In genomic region chr1:243587823-243588560, GRCh38 we compare ENCODE assay signal across 12 cellular contexts.
DNase-seq lines count a peak whose midpoint lies in the region; ATAC-seq, FAIRE-seq and TF ChIP-seq lines count a peak whose summit lies in the region.
"Had no signal": no experiment of that assay in that cellular context is flagged by ENCODE, and none has a peak within 500 bp of the region (broad histone marks: within the 10 kb centered on the region; RNA-seq: fewer than 3 reads in every experiment).

No MANE protein-coding gene starts in this region.

- DNase-seq in D721Med (ENCODE audit: insufficient read length, low spot score): no peak
- no peak for DNase-seq in Ammon's horn (ENCODE audit: low spot score)
- no peak for DNase-seq in DMS 273 (lab: John Stamatoyannopoulos, UW; ENCODE audit: unreplicated experiment)
- DNase-seq in AG20443 (ENCODE audit: low spot score): no peak
- DNase-seq in colonic mucosa: no peak
- DNase-seq: activated CD4-positive, alpha-beta T cell treated with anti-CD3 and anti-CD28 coated beads, Interleukin-2, amount 10 ng/mL, durations not matched to agents 7 days and 5 days; BE2C; body of pancreas had no signal

- H3K27ac ChIP-seq in colonic mucosa: no peak overlapping the region
- H3K27ac ChIP-seq: body of pancreas had no signal

- no peaks in the 10 kb centered on the region for H3K27me3 ChIP-seq in colonic mucosa
- H3K27me3 ChIP-seq: BE2C, body of pancreas had no signal

- H3K4me3 ChIP-seq in colonic mucosa: no peak overlapping the region
- H3K4me3 ChIP-seq: body of pancreas had no signal

- TF ChIP-seq CTCF in D721Med (IDR thresholded peaks at IDR 0.05; ENCODE audit: insufficient read depth, missing control alignments) (no peak), colonic mucosa (IDR thresholded peaks at IDR 0.05) (no peak)

- intact Hi-C loops in colonic mucosa (cut with DNase I): no loop called here

- FAIRE-seq in D721Med (lab: Jason Lieb, UNC): peak; percentile 58

- H3K36me3 ChIP-seq in colonic mucosa: no peaks in the 10 kb centered on the region
- H3K36me3 ChIP-seq: BE2C had no signal

- ATAC-seq in GM19025 (IDR thresholded peaks at IDR 0.05; ENCODE audit: low read depth, unreplicated experiment) (peak; percentile 85), HG02623 (IDR thresholded peaks at IDR 0.05; ENCODE audit: unreplicated experiment) (peak; percentile 89), HG03469 (IDR thresholded peaks at IDR 0.05; ENCODE audit: unreplicated experiment) (peak; percentile 94)
- ATAC-seq: body of pancreas, Panc1 had no signal

- H3K9me3 ChIP-seq in colonic mucosa: no peaks in the 10 kb centered on the region
- H3K9me3 ChIP-seq: BE2C had no signal

- no peak overlapping the region for H3K9ac ChIP-seq in colonic mucosa (ENCODE audit: low read depth in 2 of 2, low read length in 2 of 2)

- H3K4me1 ChIP-seq in colonic mucosa: no peaks in the 10 kb centered on the region
- H3K4me1 ChIP-seq: BE2C, body of pancreas had no signal
